Comparison of ENCODE assay signal across 25 cellular contexts in genomic region chr16:89120921-89121351, GRCh38. TPM values are rescaled to one million over a fixed set of nuclear protein-coding genes. Genes with fewer than 3 reads are reported as not detected.
A peak's percentile ranks its signal among the peaks of the same experiment; 100 is the strongest.
DNase-seq lines count a peak whose midpoint lies in the region; ATAC-seq and TF ChIP-seq lines count a peak whose summit lies in the region.
"Had no signal": no experiment of that assay in that cellular context is flagged by ENCODE, and none has a peak within 500 bp of the region (broad histone marks: within the 10 kb centered on the region; RNA-seq: fewer than 3 reads in every experiment).

No MANE protein-coding gene starts in this region.

- no peaks in the 10 kb centered on the region for H3K27me3 ChIP-seq in left ventricle myocardium inferior (ENCODE audit: low read depth)
- H3K27me3 ChIP-seq in OCI-LY1 (ENCODE audit: insufficient read depth, low read length) = no peaks in the 10 kb centered on the region
- no peaks in the 10 kb centered on the region for H3K27me3 ChIP-seq in right lobe of liver
- no peaks in the 10 kb centered on the region for H3K27me3 ChIP-seq in testis
- H3K27me3 ChIP-seq: foreskin keratinocyte, hepatocyte, pancreas, SJSA1, tibial artery had no signal

- H3K9ac ChIP-seq in OCI-LY1 (ENCODE audit: low read length) = no peak overlapping the region; the same call in 1 of the 2 replicates
- H3K9ac ChIP-seq: KMS-11 had no signal

- intact Hi-C loops in Right ventricle myocardium inferior (cut with DNase I) (no loop called here), left ventricle myocardium inferior (cut with micrococcal nuclease) (no loop called here), right lobe of liver (cut with DNase I) (no loop called here), testis (cut with DNase I; ENCODE audit: low total_unique reads) (no loop called here)

- H3K4me2 ChIP-seq in OCI-LY1 (ENCODE audit: low read length) = no peak overlapping the region
- H3K4me2 ChIP-seq: hepatocyte, KMS-11 had no signal

- peak; percentile 52 for DNase-seq in Right ventricle myocardium inferior (ENCODE audit: missing footprints)
- DNase-seq in left ventricle myocardium inferior = no peak
- DNase-seq in right lobe of liver = peak in 2 of 3 donors; percentile 9 to 37
- DNase-seq in testis = peak; percentile 88
- DNase-seq in NCI-H1105 (lab: John Stamatoyannopoulos, UW) = no peak
- DNase-seq in RKO (ENCODE audit: low spot score) = no peak
- no peak for DNase-seq in NCI-H524 treated with DMSO at 0.1 percent for 48 hours (lab: John Stamatoyannopoulos, UW)
- DNase-seq: cerebellar nuclear complex; DMS79 treated with DMSO at 0.1 percent for 48 hours; effector CD4-positive, alpha-beta T cell; erythroblast; foreskin keratinocyte; H9; mammary epithelial cell; NCI-H1048; NCI-H2029; NCI-H226; stimulated activated naive CD4-positive, alpha-beta T cell; T-helper 9 cell; tibial artery had no signal

- no peaks in the 10 kb centered on the region for H4K20me1 ChIP-seq in OCI-LY1 (ENCODE audit: insufficient read depth, low read length)

- H3K4me3 ChIP-seq in left ventricle myocardium inferior (no peak overlapping the region), OCI-LY1 (ENCODE audit: low read depth, low read length, poor library complexity, severe bottlenecking) (no peak overlapping the region), right lobe of liver (no peak overlapping the region), testis (no peak overlapping the region)
- H3K4me3 ChIP-seq: hepatocyte, pancreas, SJSA1, tibial artery had no signal

- H3K9me2 ChIP-seq in OCI-LY1 (ENCODE audit: low read depth, low read length) = no peaks in the 10 kb centered on the region

- H3K79me2 ChIP-seq in OCI-LY1 (ENCODE audit: insufficient read depth, low read length) = peaks cover 4% of the 10 kb centered on the region; the same call in 1 of the 2 replicates
- H3K79me2 ChIP-seq: hepatocyte had no signal

- H3K27ac ChIP-seq in left ventricle myocardium inferior (replicated peaks) = no peak overlapping the region
- peak overlapping the region; percentile 86 for H3K27ac ChIP-seq in OCI-LY1 (ENCODE audit: low read depth, low read length, poor library complexity, severe bottlenecking)
- H3K27ac ChIP-seq in right lobe of liver = no peak overlapping the region
- peak overlapping the region; percentile 52 to 56 for H3K27ac ChIP-seq in testis
- H3K27ac ChIP-seq: foreskin keratinocyte, hepatocyte, KMS-11, pancreas, SJSA1, tibial artery had no signal

- WGBS in right lobe of liver (ENCODE audit: insufficient coverage, low coverage, low lambda C conversion rate, missing lambda C conversion rate) = 100% methylated on average over 1 of the region's 15 CpGs
- 78 to 91% methylated on average over 12 to 13 of the region's 15 CpGs for WGBS in testis, 2 donors

- peaks cover 7% of the 10 kb centered on the region for H3K9me3 ChIP-seq in left ventricle myocardium inferior (replicated peaks)
- no peaks in the 10 kb centered on the region for H3K9me3 ChIP-seq in OCI-LY1 (ENCODE audit: low read length)
- no peaks in the 10 kb centered on the region for H3K9me3 ChIP-seq in right lobe of liver
- H3K9me3 ChIP-seq in testis = no peaks in the 10 kb centered on the region
- H3K9me3 ChIP-seq: pancreas, SJSA1 had no signal

- H3K4me1 ChIP-seq in left ventricle myocardium inferior (no peaks in the 10 kb centered on the region), OCI-LY1 (ENCODE audit: insufficient read depth, low read length, severe bottlenecking) (peaks cover 38% of the 10 kb centered on the region), right lobe of liver (no peaks in the 10 kb centered on the region), testis (peaks cover 18% of the 10 kb centered on the region)
- H3K4me1 ChIP-seq: foreskin keratinocyte, pancreas, SJSA1, tibial artery had no signal

- no peaks in the 10 kb centered on the region for H3F3A ChIP-seq in OCI-LY1 (ENCODE audit: insufficient read depth, low read length)

- H2AFZ ChIP-seq in OCI-LY1 (ENCODE audit: low read length) = no peak overlapping the region
- H2AFZ ChIP-seq: hepatocyte had no signal

- H3K36me3 ChIP-seq in left ventricle myocardium inferior = peaks cover 73% of the 10 kb centered on the region
- peaks cover 96% of the 10 kb centered on the region for H3K36me3 ChIP-seq in OCI-LY1 (ENCODE audit: insufficient read depth, low read length)
- no peaks in the 10 kb centered on the region for H3K36me3 ChIP-seq in right lobe of liver
- H3K36me3 ChIP-seq in testis (ENCODE audit: low read depth, missing control alignments) = no peaks in the 10 kb centered on the region

- TF ChIP-seq POLR2A in right lobe of liver (IDR thresholded peaks at IDR 0.05) (no peak), testis (IDR thresholded peaks at IDR 0.05) (no peak)

- TF ChIP-seq CTCF in left ventricle myocardium inferior (IDR thresholded peaks at IDR 0.05; ENCODE audit: borderline replicate concordance) (no peak), OCI-LY1 (IDR thresholded peaks at IDR 0.05; ENCODE audit: low read length) (no peak), right lobe of liver (IDR thresholded peaks at IDR 0.05) (no peak), testis (IDR thresholded peaks at IDR 0.05) (no peak)

- ATAC-seq in Right ventricle myocardium inferior = no peak
- no peak for ATAC-seq in right lobe of liver
- ATAC-seq: foreskin keratinocyte, pancreas had no signal

RNA-seq across cellular contexts. Expression of gene ACSF3, which starts 27.3 kb away (rescaled TPM):
- total RNA-seq in Right ventricle myocardium inferior = 17.0 TPM
- 16.7 TPM for total RNA-seq in left ventricle myocardium inferior
- 10 to 100 TPM; 20.2 to 33.6 (median 29.4) TPM for total RNA-seq in right lobe of liver
- total RNA-seq in testis = 10 to 100 TPM; 61.0 to 70.1 TPM
- polyA plus RNA-seq in testis (ENCODE audit: insufficient read depth, low read depth, low replicate concordance) = 30.3 TPM

RNA-seq across cellular contexts. Expression of gene CDH15, which starts 50.6 kb away (rescaled TPM):
- total RNA-seq in Right ventricle myocardium inferior = not detected
- total RNA-seq in left ventricle myocardium inferior = not detected
- 1 to 10 TPM in 1 of 6 experiments, under 1 TPM in 4, not detected in 1; 0.12 to 3.3 (median 0.15) TPM for total RNA-seq in right lobe of liver
- total RNA-seq in testis = 1 to 10 TPM; 2.1 to 3.0 TPM
- 1.4 TPM for polyA plus RNA-seq in testis (ENCODE audit: insufficient read depth, low read depth, low replicate concordance)
- total RNA-seq: foreskin keratinocyte had no signal
- polyA plus RNA-seq: mammary epithelial cell had no signal

Comparison
In these comparisons a context has a peak if more than half of its experiments do, and no peak if none do; other contexts are left out.
1. DNase-seq: peak in Right ventricle myocardium inferior (single experiment), right lobe of liver (2 of 3) and testis (single experiment); none in left ventricle myocardium inferior (single experiment), NCI-H1105 (single experiment), RKO (single experiment) and NCI-H524 treated with DMSO at 0.1 percent for 48 hours (single experiment).
2. H3K27ac ChIP-seq: peak in OCI-LY1 (single experiment) and testis (2 of 2); none in left ventricle myocardium inferior (single experiment) and right lobe of liver (0 of 3).